27 cellular contexts compared by ENCODE assay signal in genomic region chr6:38687549-38687948, GRCh38. TPM values are rescaled to one million over a fixed set of nuclear protein-coding genes. Genes with fewer than 3 reads are reported as not detected.
"Had no signal": no experiment of that assay in that cellular context is flagged by ENCODE, and none has a peak within 500 bp of the region (broad histone marks: within the 10 kb centered on the region; RNA-seq: fewer than 3 reads in every experiment).

No MANE protein-coding gene starts in this region.

- H3K27ac ChIP-seq: SK-N-MC had no signal

- H3K4me3 ChIP-seq: SK-N-MC had no signal

- DNase-seq: activated CD4-positive, alpha-beta memory T cell treated with anti-CD3 and anti-CD28 coated beads, Interleukin-2, amount 10 ng/mL, durations not matched to agents 7 days and 5 days; activated CD4-positive, alpha-beta T cell treated with anti-CD3 and anti-CD28 coated beads for 36 hours; activated CD4-positive, alpha-beta T cell treated with anti-CD3 and anti-CD28 coated beads, Interleukin-2, amount 50 U/mL, for 1 hour; activated CD8-positive, alpha-beta memory T cell treated with anti-CD3 and anti-CD28 coated beads, Interleukin-2, amount 50 U/mL, for 4 hours; activated gamma-delta T cell treated with Interleukin-2 at 50 U/mL for 16 hours; activated naive CD4-positive, alpha-beta T cell treated with anti-CD3 and anti-CD28 coated beads, Interleukin-2, amount 10 ng/mL, durations not matched to agents 7 days and 5 days; activated naive CD8-positive, alpha-beta T cell treated with anti-CD3 and anti-CD28 coated beads for 36 hours; activated T-cell treated with anti-CD3 and anti-CD28 coated beads, Interleukin-2, amount 50 U/mL, for 72 hours; caudate nucleus; NCI-H1092; NCI-H1417; NCI-H2107; NCI-H345; NCI-H510A; NCI-H526 treated with DMSO at 0.1 percent for 48 hours; NK-92 treated with Interleukin-12 subunit alpha and Interleukin-12 subunit beta, amount 100 ng/mL, for 24 hours; OCI-M1; RPMI8226; T-cell; T-helper 2 cell; T1000 had no signal

- FAIRE-seq: TTC549 had no signal

- ATAC-seq: activated CD4-positive, alpha-beta T cell treated with anti-CD3 and anti-CD28 coated beads for 36 hours; activated T-cell treated with anti-CD3 and anti-CD28 coated beads, Interleukin-2, amount 50 U/mL, for 72 hours; Panc1; T-cell had no signal

RNA-seq across cellular contexts. Expression of gene DNAH8, which starts 27.6 kb away (rescaled TPM):
- total RNA-seq: activated T-helper 2 cell treated with anti-CD3 and anti-CD28 coated beads, Interferon-gamma antibody, Interleukin-2, Interleukin-4, amounts not matched to agents 10 μg/mL and 5 μg/mL and 100 μg/mL, durations not matched to agents 14 hours and 24 hours and 36 hours; MCF 10A; Right ventricle myocardium inferior had no signal
